ENCODE assay signal across 1 cellular context in genomic region chr16:27374794-27375499, GRCh38.
TF ChIP-seq lines count a peak whose summit lies in the region.

No MANE protein-coding gene starts in this region.

TF ChIP-seq in GM23338, 12 proteins besides CTCF, POLR2A, EP300 and RAD21 (continued from another document):
- TF ChIP-seq ETS1 (IDR thresholded peaks at IDR 0.05) (no peak), NANOG (IDR thresholded peaks at IDR 0.05; ENCODE audit: borderline replicate concordance) (no peak)
